2 cellular contexts compared by ENCODE assay signal in genomic region chr11:7034019-7034418, GRCh38.
TF ChIP-seq lines count a peak whose summit lies in the region.

No MANE protein-coding gene starts in this region.

TF ChIP-seq in liver, 16 proteins besides CTCF, POLR2A, EP300 and RAD21:
- no peak for TF ChIP-seq NR2F2 (IDR thresholded peaks at IDR 0.05)
- peak; percentile 44 for TF ChIP-seq FOXA1 (IDR thresholded peaks at IDR 0.05)
- no peak for TF ChIP-seq JUND (IDR thresholded peaks at IDR 0.05)
- TF ChIP-seq HNF4G (IDR thresholded peaks at IDR 0.05), result no peak
- peak; percentile 50 for TF ChIP-seq YY1 (IDR thresholded peaks at IDR 0.05)
- peak; percentile 24 to 29 for TF ChIP-seq RXRA (IDR thresholded peaks at IDR 0.05)
- peak; percentile 75 to 80 for TF ChIP-seq HNF4A (conservative IDR thresholded peaks at IDR 0.05)
- peak; percentile 81 for TF ChIP-seq FOXA2 (IDR thresholded peaks at IDR 0.05)
- no peak for TF ChIP-seq MAX (IDR thresholded peaks at IDR 0.05)

TF ChIP-seq in HepG2, 621 proteins besides CTCF, POLR2A, EP300 and RAD21:
- TF ChIP-seq SOX13 (IDR thresholded peaks at IDR 0.05) (no peak), SOX13 (CRISPR knock-in tag; conservative IDR thresholded peaks at IDR 0.05 in 1 of 2, IDR thresholded peaks at IDR 0.05 in 1 of 2) (no peak), IKZF4 (CRISPR knock-in tag; IDR thresholded peaks at IDR 0.05; ENCODE audit: borderline replicate concordance, low read depth, not compliant biosample characterization) (no peak), JUN (CRISPR knock-in tag; IDR thresholded peaks at IDR 0.05) (no peak)
